In the genomic region with DNA sequence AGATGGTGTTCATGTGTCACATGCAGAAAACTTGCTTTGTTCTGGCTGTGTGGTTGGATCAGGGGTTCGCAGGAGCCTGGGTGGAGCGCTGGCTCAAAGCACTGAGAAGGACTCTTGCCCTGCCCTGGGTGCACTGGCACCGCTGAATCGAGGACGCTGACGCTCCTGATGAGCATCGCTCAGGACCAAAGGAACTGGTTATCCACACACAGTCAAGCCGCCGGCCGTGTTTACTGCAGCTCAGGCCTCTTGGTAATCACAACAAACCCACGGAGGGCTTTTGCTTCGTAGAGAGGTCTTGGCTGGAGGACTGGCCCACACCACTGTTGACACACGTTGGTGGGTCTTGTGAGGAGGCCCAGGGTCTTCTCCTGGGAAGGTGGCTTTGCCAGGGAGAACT, we compare ENCODE assay signal across 33 cellular contexts.
DNase-seq lines count a peak whose midpoint lies in the region; ATAC-seq, FAIRE-seq and TF ChIP-seq lines count a peak whose summit lies in the region.
"Had no signal": no experiment of that assay in that cellular context is flagged by ENCODE, and none has a peak within 500 bp of the region (broad histone marks: within the 10 kb centered on the region; RNA-seq: fewer than 3 reads in every experiment).

No MANE protein-coding gene starts in this region.

- H3K36me3 ChIP-seq in H1 (ENCODE audit: control insufficient read depth in 2 of 4, insufficient read depth in 4 of 4, low read length in 3 of 4) (no peaks in the 10 kb centered on the region), neuronal stem cell (replicated peaks in 1 of 2; ENCODE audit: control insufficient read depth in 2 of 2, insufficient read depth in 2 of 2, low read length in 2 of 2) (no peaks in the 10 kb centered on the region)
- H3K36me3 ChIP-seq: BE2C; BLaER1; BLaER1 treated with 17β-estradiol and CSF1 and Interleukin-3, amounts not matched to agents 10 nM and 100 nM had no signal

- no peak overlapping the region for H4K5ac ChIP-seq in H1 (ENCODE audit: insufficient read length, low read depth, low read length)

- POLR2A ChIA-PET in H1 (lab: Charles Lee; ENCODE audit: partially characterized antibody) = no interaction called here

- H4K20me1 ChIP-seq in H1 (replicated peaks in 1 of 2; ENCODE audit: control insufficient read depth in 1 of 2, insufficient read depth in 2 of 2, low read length in 2 of 2) = no peaks in the 10 kb centered on the region
- H4K20me1 ChIP-seq: BLaER1; BLaER1 treated with 17β-estradiol and CSF1 and Interleukin-3, amounts not matched to agents 10 nM and 100 nM had no signal

- no peak for TF ChIP-seq POLR2A in H1 (IDR thresholded peaks at IDR 0.05; ENCODE audit: control extremely low read depth in 1 of 2, low read depth in 2 of 2, low read length in 2 of 2)

- H2BK20ac ChIP-seq in H1 (ENCODE audit: low read length) = no peak overlapping the region

- H2BK120ac ChIP-seq in H1 (replicated peaks; ENCODE audit: low read depth, low read length) (no peak overlapping the region), neuronal stem cell (ENCODE audit: low read depth, low read length) (no peak overlapping the region)

- no peak overlapping the region for H3K18ac ChIP-seq in H1 (ENCODE audit: extremely low read depth, low read length)
- H3K18ac ChIP-seq in neuronal stem cell (ENCODE audit: low read length) = no peak overlapping the region

- no peaks in the 10 kb centered on the region for H3K79me2 ChIP-seq in H1 (ENCODE audit: control insufficient read depth in 1 of 2, insufficient read depth in 2 of 2, low read length in 2 of 2)

- H3K56ac ChIP-seq in H1 (replicated peaks; ENCODE audit: insufficient read length, low read depth, low read length) = no peak overlapping the region

- H3K23me2 ChIP-seq in H1 (ENCODE audit: low read depth, low read length) = no peaks in the 10 kb centered on the region

- CTCF ChIA-PET in H1 (lab: Charles Lee; ENCODE audit: partially characterized antibody) = no interaction called here

- no peak for FAIRE-seq in H1 (lab: Jason Lieb, UNC)
- FAIRE-seq: A204.1, A549, D721Med had no signal

- H3K9ac ChIP-seq in H1 (replicated peaks in 1 of 4; ENCODE audit: extremely low read depth in 1 of 4, low read depth in 3 of 4, low read length in 3 of 4) (no peak overlapping the region), neuronal stem cell (ENCODE audit: low read depth, low read length, poor library complexity) (no peak overlapping the region)
- H3K9ac ChIP-seq: BLaER1; BLaER1 treated with 17β-estradiol and CSF1 and Interleukin-3, amounts not matched to agents 10 nM and 100 nM had no signal

- H3K79me1 ChIP-seq in H1 (ENCODE audit: low read depth, low read length) (no peaks in the 10 kb centered on the region), neuronal stem cell (ENCODE audit: low read depth, low read length) (no peaks in the 10 kb centered on the region)

- intact Hi-C loops in right cardiac atrium (cut with DNase I) = no loop called here

- H3K4ac ChIP-seq in H1 (replicated peaks; ENCODE audit: insufficient read length, low read depth, low read length) (peak overlapping the region; percentile 48), neuronal stem cell (ENCODE audit: low read length) (no peak overlapping the region)

- no peak for TF ChIP-seq CTCF in H1 (IDR thresholded peaks at IDR 0.05; ENCODE audit: control extremely low read depth in 1 of 3, insufficient read depth in 1 of 3, low read depth in 1 of 3, low read length in 3 of 3)

- H4K8ac ChIP-seq in H1 (ENCODE audit: extremely low read depth, insufficient read depth, low read length) (no peak overlapping the region), neuronal stem cell (ENCODE audit: low read depth, low read length) (no peak overlapping the region)

- H2BK15ac ChIP-seq in H1 (ENCODE audit: low read length) = no peak overlapping the region
- H2BK15ac ChIP-seq in neuronal stem cell (ENCODE audit: low read length) = no peak overlapping the region

- DNase-seq in H1 (ENCODE audit: low read depth in 1 of 2, low spot score in 2 of 2) (no peak), neuronal stem cell (ENCODE audit: low spot score) (no peak), ureter (ENCODE audit: low spot score) (peak; percentile 28), NCI-H2171 (lab: John Stamatoyannopoulos, UW) (no peak), right cardiac atrium (no peak), SW480 (ENCODE audit: low spot score) (no peak)
- DNase-seq: 8988T; ACHN; AML-193; BE2C; C1 segment of cervical spinal cord; Caco-2; Calu3; CD4-positive, alpha-beta memory T cell; CD4-positive, alpha-beta T cell; CD4-positive, CD25-positive, alpha-beta regulatory T cell; CD8-positive, alpha-beta memory T cell; CD8-positive, alpha-beta T cell; COR-L47; DMS 273 treated with DMSO at 0.1 percent for 48 hours; DMS153; DMS53; DMS79; DMS79 treated with DMSO at 0.1 percent for 48 hours; DND-41; EL had no signal

- H3K14ac ChIP-seq in H1 (ENCODE audit: insufficient read length) = no peak overlapping the region
- H3K14ac ChIP-seq in neuronal stem cell (ENCODE audit: low read length) = peak overlapping the region; percentile 60

- H2BK5ac ChIP-seq in H1 (ENCODE audit: low read depth, low read length) (no peak overlapping the region), neuronal stem cell (ENCODE audit: low read length) (no peak overlapping the region)

- WGBS in H1 (ENCODE audit: extremely low coverage in 1 of 2, insufficient coverage in 1 of 2, insufficient read length in 1 of 2, insufficient replicate concordance in 2 of 2, low coverage in 1 of 2, low lambda C conversion rate in 2 of 2, missing lambda C conversion rate in 1 of 2), 2 experiments = 91% methylated on average over 13 of the region's 13 CpGs; no CpG with 5 or more reads in 1 of the 2 experiments
- no CpG with 5 or more reads among the region's 13 CpGs for WGBS in neuronal stem cell (ENCODE audit: extremely low coverage in 2 of 2, insufficient read length in 2 of 2, insufficient replicate concordance in 1 of 2), 2 donors
- 89% methylated on average over 13 of the region's 13 CpGs for WGBS in right cardiac atrium

- no peak overlapping the region for H2AK5ac ChIP-seq in H1 (ENCODE audit: low read depth, low read length)
- H2AK5ac ChIP-seq in neuronal stem cell (ENCODE audit: low read depth, low read length) = peak overlapping the region; percentile 34

- no peaks in the 10 kb centered on the region for H3K27me3 ChIP-seq in H1 (replicated peaks in 1 of 4; ENCODE audit: control insufficient read depth in 3 of 4, extremely low read depth in 1 of 4, insufficient read depth in 3 of 4, low read length in 3 of 4)
- no peaks in the 10 kb centered on the region for H3K27me3 ChIP-seq in neuronal stem cell (ENCODE audit: control insufficient read depth in 3 of 3, insufficient read depth in 3 of 3, low read depth in 1 of 3, low read length in 3 of 3)
- no peaks in the 10 kb centered on the region for H3K27me3 ChIP-seq in right cardiac atrium (ENCODE audit: control insufficient read depth, insufficient read depth)
- H3K27me3 ChIP-seq: BE2C; BLaER1; BLaER1 treated with 17β-estradiol and CSF1 and Interleukin-3, amounts not matched to agents 10 nM and 100 nM had no signal

- H3K4me1 ChIP-seq in H1 (replicated peaks in 1 of 4; ENCODE audit: control insufficient read depth in 3 of 4, insufficient read depth in 4 of 4, low read length in 3 of 4) = peaks cover 0 to 2% (median 0%) of the 10 kb centered on the region in 4 experiments; a peak in 1 of 7 replicates
- H3K4me1 ChIP-seq in neuronal stem cell (ENCODE audit: control insufficient read depth in 2 of 2, insufficient read depth in 1 of 2, low read depth in 1 of 2, low read length in 2 of 2) = peaks cover 0 to 1% of the 10 kb centered on the region in 2 donors
- no peaks in the 10 kb centered on the region for H3K4me1 ChIP-seq in right cardiac atrium (ENCODE audit: control insufficient read depth, insufficient read depth, low read length)
- H3K4me1 ChIP-seq: A549, BE2C, BLaER1, Caco-2 had no signal

- H3K27ac ChIP-seq in H1 (ENCODE audit: low read depth, low read length) (no peak overlapping the region), neuronal stem cell (replicated peaks; ENCODE audit: low read length) (no peak overlapping the region), right cardiac atrium (ENCODE audit: low read length) (no peak overlapping the region)
- H3K27ac ChIP-seq: 22Rv1; A549; BLaER1; BLaER1 treated with 17β-estradiol and CSF1 and Interleukin-3, amounts not matched to agents 10 nM and 100 nM; C4-2B had no signal

- H4K91ac ChIP-seq in H1 (replicated peaks; ENCODE audit: insufficient read length, low read length) (no peak overlapping the region), neuronal stem cell (ENCODE audit: low read depth, low read length, poor library complexity) (no peak overlapping the region)

- ATAC-seq in right cardiac atrium = no peak
- ATAC-seq: A549; CD8-positive, alpha-beta T cell had no signal

- H2AFZ ChIP-seq in H1 (ENCODE audit: low read length) (no peak overlapping the region), neuronal stem cell (ENCODE audit: low read length) (no peak overlapping the region)

- no peaks in the 10 kb centered on the region for H3K9me3 ChIP-seq in H1 (ENCODE audit: insufficient read depth in 2 of 2, low read depth in 1 of 2, low read length in 1 of 2)
- H3K9me3 ChIP-seq in neuronal stem cell (replicated peaks in 1 of 2; ENCODE audit: control insufficient read depth in 2 of 2, insufficient read depth in 1 of 2, low read depth in 1 of 2, low read length in 2 of 2) = peaks cover 0 to 2% of the 10 kb centered on the region in 2 donors
- H3K9me3 ChIP-seq in right cardiac atrium (ENCODE audit: control insufficient read depth, low read length) = no peaks in the 10 kb centered on the region
- H3K9me3 ChIP-seq: A549, BE2C, Caco-2 had no signal

- no peak overlapping the region for H3K4me3 ChIP-seq in H1 (ENCODE audit: extremely low read depth in 1 of 4, insufficient read depth in 2 of 4, low read depth in 3 of 4, low read length in 4 of 4)
- H3K4me3 ChIP-seq in neuronal stem cell (ENCODE audit: low read length in 2 of 2) = no peak overlapping the region
- H3K4me3 ChIP-seq in right cardiac atrium (ENCODE audit: low read length) = no peak overlapping the region
- H3K4me3 ChIP-seq: A549; BLaER1; BLaER1 treated with 17β-estradiol and CSF1 and Interleukin-3, amounts not matched to agents 10 nM and 100 nM had no signal

- H3K4me2 ChIP-seq in H1 (ENCODE audit: insufficient read depth in 1 of 2, low read depth in 2 of 2, low read length in 2 of 2) (no peak overlapping the region), neuronal stem cell (ENCODE audit: insufficient read depth, low read length, poor library complexity, severe bottlenecking) (no peak overlapping the region)
- H3K4me2 ChIP-seq: A549; BLaER1; BLaER1 treated with 17β-estradiol and CSF1 and Interleukin-3, amounts not matched to agents 10 nM and 100 nM had no signal

- TF ChIP-seq EP300 in H1 (IDR thresholded peaks at IDR 0.05; ENCODE audit: borderline replicate concordance in 1 of 2, low read depth in 2 of 2, low read length in 2 of 2) = no peak

- no peak for TF ChIP-seq RAD21 in H1 (IDR thresholded peaks at IDR 0.05 in 1 of 2, conservative IDR thresholded peaks at IDR 0.05 in 1 of 2; ENCODE audit: low read depth in 2 of 2, low read length in 2 of 2)

- H2BK12ac ChIP-seq in H1 (ENCODE audit: low read depth, low read length) = no peak overlapping the region
- no peak overlapping the region for H2BK12ac ChIP-seq in neuronal stem cell (ENCODE audit: low read length)

- no peak overlapping the region for H3K23ac ChIP-seq in H1 (ENCODE audit: insufficient read length)
- no peak overlapping the region for H3K23ac ChIP-seq in neuronal stem cell (ENCODE audit: low read depth, low read length, poor library complexity)
